ENCODE assay signal across 9 cellular contexts in genomic region chr11:62588966-62589637, GRCh38. TPM values are rescaled to one million over a fixed set of nuclear protein-coding genes. Genes with fewer than 3 reads are reported as not detected.
DNase-seq lines count a peak whose midpoint lies in the region; ATAC-seq and TF ChIP-seq lines count a peak whose summit lies in the region.
"Had no signal": no experiment of that assay in that cellular context is flagged by ENCODE, and none has a peak within 500 bp of the region (broad histone marks: within the 10 kb centered on the region; RNA-seq: fewer than 3 reads in every experiment).

No MANE protein-coding gene starts in this region.

- H3K27me3 Mint-ChIP-seq in CD8-positive, alpha-beta memory T cell = peaks cover 0 to 3% of the 10 kb centered on the region in 2 donors
- no peaks in the 10 kb centered on the region for H3K27me3 Mint-ChIP-seq in activated naive CD8-positive, alpha-beta T cell
- H3K27me3 Mint-ChIP-seq in mesothelial cell of epicardium (ENCODE audit: low read depth) = no peaks in the 10 kb centered on the region
- H3K27me3 Mint-ChIP-seq: dendritic cell treated with granulocyte-macrophage colony-stimulating factor and Interleukin-4, amounts not matched to agents 40 ng/mL and 50 ng/mL, for 4 days had no signal

- peaks cover 40% of the 10 kb centered on the region for H3K4me1 ChIP-seq in CD8-positive, alpha-beta memory T cell (ENCODE audit: insufficient read depth, low read length)

- H3K27ac ChIP-seq in CD8-positive, alpha-beta memory T cell (ENCODE audit: low read depth, low read length) = no peak overlapping the region

- peak overlapping the region in 6 of 8 donors; percentile 23 to 99 (median 88) for H3K27ac Mint-ChIP-seq in CD8-positive, alpha-beta memory T cell
- peak overlapping the region; percentile 91 for H3K27ac Mint-ChIP-seq in activated naive CD8-positive, alpha-beta T cell
- H3K27ac Mint-ChIP-seq in mesothelial cell of epicardium = no peak overlapping the region
- H3K27ac Mint-ChIP-seq: dendritic cell treated with granulocyte-macrophage colony-stimulating factor and Interleukin-4, amounts not matched to agents 40 ng/mL and 50 ng/mL, for 4 days had no signal

- H3K9me3 ChIP-seq in CD8-positive, alpha-beta memory T cell (ENCODE audit: low read length) = no peaks in the 10 kb centered on the region

- no peak for ATAC-seq in HG03045 (IDR thresholded peaks at IDR 0.05; ENCODE audit: unreplicated experiment)
- no peak for ATAC-seq in GM18861 (IDR thresholded peaks at IDR 0.05; ENCODE audit: unreplicated experiment)

- no peak overlapping the region for H3K4me3 ChIP-seq in CD8-positive, alpha-beta memory T cell (ENCODE audit: low read length)

- DNase-seq in CD8-positive, alpha-beta memory T cell = no peak
- DNase-seq in HEK293T (ENCODE audit: extremely low spot score) (no peak), mesothelial cell of epicardium (ENCODE audit: low spot score in 2 of 2, unreplicated experiment in 2 of 2) (no peak), T-helper 9 cell (no peak)
- no peak for DNase-seq in activated CD8-positive, alpha-beta memory T cell treated with anti-CD3 and anti-CD28 coated beads, Interleukin-2, amount 50 U/mL, for 4 hours

- no peaks in the 10 kb centered on the region for H3K27me3 ChIP-seq in CD8-positive, alpha-beta memory T cell (ENCODE audit: insufficient read depth, low read length, poor library complexity, severe bottlenecking)

- H3K36me3 ChIP-seq in CD8-positive, alpha-beta memory T cell (ENCODE audit: insufficient read depth, low read length) = peaks cover 25% of the 10 kb centered on the region

- peak overlapping the region in 3 of 7 donors; percentile 74 to 91 (median 82) for H3K4me3 Mint-ChIP-seq in CD8-positive, alpha-beta memory T cell
- peak overlapping the region; percentile 95 for H3K4me3 Mint-ChIP-seq in activated naive CD8-positive, alpha-beta T cell
- peak overlapping the region; percentile 28 for H3K4me3 Mint-ChIP-seq in mesothelial cell of epicardium
- H3K4me3 Mint-ChIP-seq: dendritic cell treated with granulocyte-macrophage colony-stimulating factor and Interleukin-4, amounts not matched to agents 40 ng/mL and 50 ng/mL, for 4 days had no signal

- POLR2A ChIA-PET in CD8-positive, alpha-beta memory T cell (lab: Charles Lee) = interaction anchor here (1.1 to 1.9 kb wide), 2 partner anchors 12 to 14 kb away, joined by 3 to 6 read pairs; no protein-coding TSS in a partner anchor
- POLR2A ChIA-PET in HEK293T (lab: Yijun Ruan, JAX) = interaction anchor here (0.6 to 1.5 kb wide), 8 partner anchors 14 to 521 kb away, joined by 3 to 5 read pairs (median 3); partner anchors contain the start of genes EEF1G and HNRNPUL2

- H3K9me3 Mint-ChIP-seq in CD8-positive, alpha-beta memory T cell = no peaks in the 10 kb centered on the region
- H3K9me3 Mint-ChIP-seq in activated naive CD8-positive, alpha-beta T cell (ENCODE audit: low read depth) = no peaks in the 10 kb centered on the region
- no peaks in the 10 kb centered on the region for H3K9me3 Mint-ChIP-seq in mesothelial cell of epicardium
- H3K9me3 Mint-ChIP-seq: dendritic cell treated with granulocyte-macrophage colony-stimulating factor and Interleukin-4, amounts not matched to agents 40 ng/mL and 50 ng/mL, for 4 days had no signal

- H3K36me3 Mint-ChIP-seq in CD8-positive, alpha-beta memory T cell = peaks cover 0 to 54% (median 6%) of the 10 kb centered on the region in 3 donors
- H3K36me3 Mint-ChIP-seq in activated naive CD8-positive, alpha-beta T cell = peaks cover 5% of the 10 kb centered on the region
- H3K36me3 Mint-ChIP-seq in mesothelial cell of epicardium = peaks cover 14% of the 10 kb centered on the region

- TF ChIP-seq CTCF in mesothelial cell of epicardium (IDR thresholded peaks at IDR 0.05; ENCODE audit: unreplicated experiment) = peak; percentile 39

- CTCF ChIA-PET in CD8-positive, alpha-beta memory T cell (lab: Charles Lee) = interaction anchor here (1.2 to 2.0 kb wide), 4 partner anchors 15 to 76 kb away, joined by 3 to 6 read pairs (median 3); partner anchors contain the start of genes C11orf98, CSKMT and EEF1G
- CTCF ChIA-PET in HEK293T (lab: Yijun Ruan, JAX) = no interaction called here

- peaks cover 27 to 61% (median 41%) of the 10 kb centered on the region in 3 donors for H3K4me1 Mint-ChIP-seq in CD8-positive, alpha-beta memory T cell
- peaks cover 39% of the 10 kb centered on the region for H3K4me1 Mint-ChIP-seq in activated naive CD8-positive, alpha-beta T cell (ENCODE audit: low read depth)
- peaks cover 24% of the 10 kb centered on the region for H3K4me1 Mint-ChIP-seq in mesothelial cell of epicardium

TF ChIP-seq in HEK293T, 16 proteins besides CTCF, POLR2A, EP300 and RAD21:
- TF ChIP-seq BHLHE40 (IDR thresholded peaks at IDR 0.05; ENCODE audit: borderline replicate concordance) = no peak
- no peak for TF ChIP-seq HDGF (IDR thresholded peaks at IDR 0.05; ENCODE audit: borderline replicate concordance)
- peak; percentile 79 for TF ChIP-seq ZNF384 (IDR thresholded peaks at IDR 0.05)

RNA-seq across cellular contexts. Expression of gene TUT1, which starts 2.2 kb away (rescaled TPM):
- 10 to 100 TPM; 30.8 to 32.7 TPM for total RNA-seq in CD8-positive, alpha-beta memory T cell
- polyA plus RNA-seq in CD8-positive, alpha-beta memory T cell = 13.7 TPM
- total RNA-seq in mesothelial cell of epicardium = 23.7 to 26.0 TPM (median 24.2 TPM) in 3 replicates

RNA-seq across cellular contexts. Expression of gene MTA2, which starts 12.6 kb away (rescaled TPM):
- 100 to 1,000 TPM; 248 to 263 TPM for total RNA-seq in CD8-positive, alpha-beta memory T cell
- polyA plus RNA-seq in CD8-positive, alpha-beta memory T cell = 37.4 TPM
- total RNA-seq in mesothelial cell of epicardium = 121 to 126 TPM (median 124 TPM) in 3 replicates

RNA-seq across cellular contexts. Expression of gene EEF1G, which starts 15.4 kb away (rescaled TPM):
- 1,000 to 10,000 TPM; 1,800 to 1,846 TPM for total RNA-seq in CD8-positive, alpha-beta memory T cell
- polyA plus RNA-seq in CD8-positive, alpha-beta memory T cell = 1,157 TPM
- 1,747 to 1,829 TPM (median 1,814 TPM) in 3 replicates for total RNA-seq in mesothelial cell of epicardium

RNA-seq across cellular contexts. Expression of gene EML3, which starts 23.5 kb away (rescaled TPM):
- 100 to 1,000 TPM; 133 to 134 TPM for total RNA-seq in CD8-positive, alpha-beta memory T cell
- polyA plus RNA-seq in CD8-positive, alpha-beta memory T cell = 22.9 TPM
- total RNA-seq in mesothelial cell of epicardium = 52.2 to 54.3 TPM (median 53.3 TPM) in 3 replicates

RNA-seq across cellular contexts. Expression of gene ROM1, which starts 24.0 kb away (rescaled TPM):
- 1 to 10 TPM; 4.9 to 5.3 TPM for total RNA-seq in CD8-positive, alpha-beta memory T cell
- polyA plus RNA-seq in CD8-positive, alpha-beta memory T cell = 1.7 TPM
- total RNA-seq in mesothelial cell of epicardium = 1.7 to 2.5 TPM (median 1.8 TPM) in 3 replicates
